ENCODE assay signal across 8 cellular contexts in the genomic region with DNA sequence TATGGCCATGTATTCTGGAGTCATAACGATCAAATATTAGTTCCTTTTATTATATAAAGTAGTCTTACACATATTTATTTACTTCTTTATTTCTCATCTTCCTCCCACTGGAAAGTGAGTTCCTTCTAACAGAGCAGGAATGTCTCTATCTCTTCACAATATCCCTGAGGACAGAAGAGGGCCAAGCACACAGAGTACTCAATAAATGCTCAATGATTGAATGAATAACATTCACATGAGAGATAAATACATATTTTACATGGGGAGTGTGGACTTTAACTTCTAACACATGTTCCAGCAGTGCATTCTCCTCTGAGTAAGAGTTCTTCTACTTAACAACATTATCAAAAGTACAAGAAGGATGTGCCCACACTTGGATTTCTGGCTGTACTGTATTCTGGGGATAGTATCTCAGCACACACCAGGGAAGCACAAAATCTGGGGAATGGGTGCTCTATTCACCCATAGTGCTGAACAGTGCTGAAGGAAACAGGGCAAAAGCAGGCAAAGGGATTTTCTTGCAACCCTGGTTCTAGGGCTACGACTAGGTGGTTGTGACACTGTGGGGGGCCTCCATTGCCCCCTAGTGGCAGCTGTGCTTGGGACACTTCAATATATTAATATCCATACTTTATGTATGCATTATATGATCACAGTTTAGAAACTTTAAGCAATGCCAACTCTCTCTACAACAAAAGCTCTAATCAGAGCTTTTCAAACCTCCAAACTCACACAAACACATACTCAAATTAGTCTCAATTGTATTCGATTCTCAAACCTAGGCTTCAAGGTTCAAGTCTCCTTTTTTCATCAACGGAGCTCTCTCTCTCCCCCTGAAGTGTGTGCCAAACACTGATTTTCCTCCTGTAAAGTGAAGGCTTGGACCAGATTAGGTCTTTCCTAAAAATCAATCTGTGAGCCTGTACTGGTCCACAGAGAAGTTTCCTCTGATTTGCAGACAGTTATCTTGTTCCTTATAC.
A peak's percentile ranks its signal among the peaks of the same experiment; 100 is the strongest.
DNase-seq lines count a peak whose midpoint lies in the region; TF ChIP-seq lines count a peak whose summit lies in the region.

No MANE protein-coding gene starts in this region.

- 100% methylated on average over 1 of the region's 4 CpGs for WGBS in mesendoderm (ENCODE audit: extremely low coverage, insufficient coverage, low lambda C conversion rate)

- no peak overlapping the region for H2BK120ac ChIP-seq in mesendoderm (ENCODE audit: low read depth, low read length)

- H3K4ac ChIP-seq in mesendoderm (ENCODE audit: low read depth, low read length) = no peak overlapping the region

- H4K20me1 ChIP-seq in Karpas-422 (ENCODE audit: insufficient read depth, low read depth, low read length) = no peaks in the 10 kb centered on the region

- no peak overlapping the region for H3K18ac ChIP-seq in mesendoderm (ENCODE audit: low read length)

- no peak overlapping the region for H3K4me2 ChIP-seq in Karpas-422 (ENCODE audit: low read depth, low read length, poor library complexity, severe bottlenecking)
- H3K4me2 ChIP-seq in mesendoderm (ENCODE audit: low read length) = no peak overlapping the region

- no peak overlapping the region for H2AFZ ChIP-seq in Karpas-422 (ENCODE audit: low read length)

- H2AK5ac ChIP-seq in mesendoderm (ENCODE audit: low read length) = no peak overlapping the region

- H3K79me2 ChIP-seq in Karpas-422 (ENCODE audit: low read length) (no peaks in the 10 kb centered on the region), mesendoderm (ENCODE audit: control insufficient read depth, insufficient read depth, low read length) (no peaks in the 10 kb centered on the region)

- no peaks in the 10 kb centered on the region for H3K4me1 ChIP-seq in Karpas-422 (ENCODE audit: low read length)
- no peaks in the 10 kb centered on the region for H3K4me1 ChIP-seq in colonic mucosa
- no peaks in the 10 kb centered on the region for H3K4me1 ChIP-seq in mesendoderm (ENCODE audit: control insufficient read depth, low read depth, low read length)

- no peaks in the 10 kb centered on the region for H3K9me3 ChIP-seq in Karpas-422 (ENCODE audit: low read length)
- no peaks in the 10 kb centered on the region for H3K9me3 ChIP-seq in colonic mucosa

- H3K27me3 ChIP-seq in Karpas-422 (ENCODE audit: low read length) = no peaks in the 10 kb centered on the region
- H3K27me3 ChIP-seq in colonic mucosa = no peaks in the 10 kb centered on the region
- no peaks in the 10 kb centered on the region for H3K27me3 ChIP-seq in mesendoderm (ENCODE audit: insufficient read depth, low read length, poor library complexity)

- no peak overlapping the region for H2BK5ac ChIP-seq in mesendoderm (ENCODE audit: low read length)

- H3K79me1 ChIP-seq in mesendoderm (ENCODE audit: low read length) = no peaks in the 10 kb centered on the region

- H3K23ac ChIP-seq in mesendoderm (ENCODE audit: low read length) = no peak overlapping the region

- H3K27ac ChIP-seq in Karpas-422 (ENCODE audit: low read length) (no peak overlapping the region), colonic mucosa (no peak overlapping the region), mesendoderm (ENCODE audit: low read depth, low read length) (no peak overlapping the region)

- H3K9ac ChIP-seq in Karpas-422 (ENCODE audit: low read length) (no peak overlapping the region), colonic mucosa (ENCODE audit: low read depth in 2 of 2, low read length in 2 of 2) (no peak overlapping the region), mesendoderm (ENCODE audit: low read length) (no peak overlapping the region)

- DNase-seq in DMS153 (lab: John Stamatoyannopoulos, UW) (peak; percentile 2), DMS153 treated with DMSO at 0.1 percent for 48 hours (lab: John Stamatoyannopoulos, UW; ENCODE audit: unreplicated experiment) (no peak), GOT3 (lab: John Stamatoyannopoulos, UW) (peak; percentile 63), Karpas-422 (peak; percentile 76), colonic mucosa (peak; percentile 68), mesendoderm (peak; percentile 45)
- DNase-seq in activated CD4-positive, alpha-beta T cell treated with anti-CD3 and anti-CD28 coated beads for 1 hour = peak; percentile 22
- DNase-seq in stimulated activated CD8-positive, alpha-beta memory T cell treated with anti-CD3 and anti-CD28 coated beads, Interleukin-7, amount 100 ng/mL, for 1 hour (ENCODE audit: low read depth in 2 of 2) = peak; percentile 12 to 25

- no peak overlapping the region for H2BK15ac ChIP-seq in mesendoderm (replicated peaks; ENCODE audit: low read depth)

- no peaks in the 10 kb centered on the region for H3K36me3 ChIP-seq in Karpas-422 (ENCODE audit: insufficient read depth, low read length)
- no peaks in the 10 kb centered on the region for H3K36me3 ChIP-seq in colonic mucosa
- H3K36me3 ChIP-seq in mesendoderm (ENCODE audit: control insufficient read depth, insufficient read depth, low read length) = no peaks in the 10 kb centered on the region

- H4K5ac ChIP-seq in mesendoderm (ENCODE audit: low read length) = no peak overlapping the region

- no peak overlapping the region for H3K4me3 ChIP-seq in Karpas-422 (ENCODE audit: low read length)
- no peak overlapping the region for H3K4me3 ChIP-seq in colonic mucosa
- H3K4me3 ChIP-seq in mesendoderm (ENCODE audit: low read length) = no peak overlapping the region

- H3K56ac ChIP-seq in mesendoderm (ENCODE audit: low read length) = no peak overlapping the region

- intact Hi-C loops in colonic mucosa (cut with DNase I) = loop anchor here (5.0 kb wide), 1 partner anchor 223 kb away; no protein-coding TSS in a partner anchor

- H3K9me2 ChIP-seq in Karpas-422 (replicated peaks; ENCODE audit: insufficient read depth, low read length) = no peaks in the 10 kb centered on the region

- H4K8ac ChIP-seq in mesendoderm (ENCODE audit: low read depth, low read length) = no peak overlapping the region

- TF ChIP-seq CTCF in colonic mucosa (IDR thresholded peaks at IDR 0.05) = peak; percentile 89
